Comparison of ENCODE assay signal across 1 cellular context in genomic region chr4:97349468-97350186, GRCh38.
TF ChIP-seq lines count a peak whose summit lies in the region.

No MANE protein-coding gene starts in this region.

TF ChIP-seq in GM23338, 12 proteins besides CTCF, POLR2A, EP300 and RAD21 (continued from another document):
- TF ChIP-seq ETS1 (IDR thresholded peaks at IDR 0.05) (no peak), STAT1 (IDR thresholded peaks at IDR 0.05; ENCODE audit: unreplicated experiment) (no peak), POLR2AphosphoS5 (IDR thresholded peaks at IDR 0.05; ENCODE audit: low read depth) (no peak), ZNF114 (CRISPR knock-in tag; IDR thresholded peaks at IDR 0.05) (no peak), CREB1 (CRISPR knock-in tag; IDR thresholded peaks at IDR 0.05; ENCODE audit: low read depth) (no peak)
TF ChIP-seq in GM23338: peak in this region for 1.
